ENCODE assay signal across 14 cellular contexts in genomic region chr17:45283711-45284110, GRCh38. TPM values are rescaled to one million over a fixed set of nuclear protein-coding genes. Genes with fewer than 3 reads are reported as not detected.
DNase-seq lines count a peak whose midpoint lies in the region; ATAC-seq, FAIRE-seq and TF ChIP-seq lines count a peak whose summit lies in the region.
"Had no signal": no experiment of that assay in that cellular context is flagged by ENCODE, and none has a peak within 500 bp of the region (broad histone marks: within the 10 kb centered on the region; RNA-seq: fewer than 3 reads in every experiment).

No MANE protein-coding gene starts in this region.

- no peaks in the 10 kb centered on the region for H3K27me3 ChIP-seq in keratinocyte (ENCODE audit: control insufficient read depth, extremely low read depth, insufficient read depth, low read length)
- H3K27me3 ChIP-seq: cardiac muscle cell, Peyer's patch, upper lobe of right lung had no signal

- peaks cover 21% of the 10 kb centered on the region for H3K4me1 Mint-ChIP-seq in activated T-cell treated with anti-CD3 and anti-CD28 coated beads, Interleukin-2, amount 50 U/mL, for 72 hours (ENCODE audit: low read depth)
- H3K4me1 Mint-ChIP-seq in activated CD8-positive, alpha-beta T cell treated with anti-CD3 and anti-CD28 coated beads, Interleukin-2, amount 10 ng/mL, durations not matched to agents 7 days and 5 days (ENCODE audit: low read depth): peaks cover 30% of the 10 kb centered on the region
- peaks cover 26% of the 10 kb centered on the region for H3K4me1 Mint-ChIP-seq in stimulated activated naive CD8-positive, alpha-beta T cell treated with anti-CD3 and anti-CD28 coated beads, Interleukin-15, amount 100 ng/mL, for 72 hours

- H4K20me1 ChIP-seq in keratinocyte (ENCODE audit: control insufficient read depth, extremely low read depth, insufficient read depth, low read length): no peaks in the 10 kb centered on the region

- peaks cover 20 to 30% of the 10 kb centered on the region in 2 donors for H3K36me3 Mint-ChIP-seq in activated T-cell treated with anti-CD3 and anti-CD28 coated beads, Interleukin-2, amount 50 U/mL, for 72 hours (ENCODE audit: insufficient read depth in 2 of 2)
- H3K36me3 Mint-ChIP-seq in activated CD8-positive, alpha-beta T cell treated with anti-CD3 and anti-CD28 coated beads, Interleukin-2, amount 10 ng/mL, durations not matched to agents 7 days and 5 days (ENCODE audit: low read depth): peaks cover 47% of the 10 kb centered on the region

- H3K36me3 ChIP-seq in keratinocyte (ENCODE audit: control insufficient read depth in 2 of 2, extremely low read depth in 1 of 2, insufficient read depth in 2 of 2, low read length in 2 of 2): peaks cover 32 to 55% of the 10 kb centered on the region in 2 experiments

- POLR2A ChIA-PET in activated CD8-positive, alpha-beta T cell treated with anti-CD3 and anti-CD28 coated beads, Interleukin-2, amount 10 ng/mL, durations not matched to agents 7 days and 5 days (lab: Charles Lee): interaction anchor here (1.0 kb wide), 1 partner anchor 33 kb away, joined by 4 read pairs; no protein-coding TSS in a partner anchor

- no peaks in the 10 kb centered on the region for H3K27me3 Mint-ChIP-seq in activated T-cell treated with anti-CD3 and anti-CD28 coated beads, Interleukin-2, amount 50 U/mL, for 72 hours (ENCODE audit: low read depth)
- no peaks in the 10 kb centered on the region for H3K27me3 Mint-ChIP-seq in activated CD8-positive, alpha-beta T cell treated with anti-CD3 and anti-CD28 coated beads, Interleukin-2, amount 10 ng/mL, durations not matched to agents 7 days and 5 days (ENCODE audit: low read depth)
- H3K27me3 Mint-ChIP-seq in stimulated activated naive CD8-positive, alpha-beta T cell treated with anti-CD3 and anti-CD28 coated beads, Interleukin-15, amount 100 ng/mL, for 72 hours: no peaks in the 10 kb centered on the region

- peak overlapping the region; percentile 67 for H3K27ac Mint-ChIP-seq in activated T-cell treated with anti-CD3 and anti-CD28 coated beads, Interleukin-2, amount 50 U/mL, for 72 hours
- peak overlapping the region; percentile 77 for H3K27ac Mint-ChIP-seq in activated CD8-positive, alpha-beta T cell treated with anti-CD3 and anti-CD28 coated beads, Interleukin-2, amount 10 ng/mL, durations not matched to agents 7 days and 5 days
- H3K27ac Mint-ChIP-seq in stimulated activated naive CD8-positive, alpha-beta T cell treated with anti-CD3 and anti-CD28 coated beads, Interleukin-15, amount 100 ng/mL, for 72 hours: peak overlapping the region; percentile 93 to 94

- no peak for TF ChIP-seq CTCF in keratinocyte (optimal IDR thresholded peaks at IDR 0.05 in 1 of 3, IDR thresholded peaks at IDR 0.05 in 1 of 3, conservative IDR thresholded peaks at IDR 0.05 in 1 of 3; ENCODE audit: extremely low read depth in 1 of 3, insufficient read depth in 2 of 3, low read length in 3 of 3)

- no peak overlapping the region for H3K4me2 ChIP-seq in keratinocyte (ENCODE audit: control insufficient read depth, extremely low read depth, insufficient read depth, low read depth, low read length)

- peaks cover 13% of the 10 kb centered on the region for H3K4me1 ChIP-seq in keratinocyte (ENCODE audit: control insufficient read depth, extremely low read depth, insufficient read depth, low read length)

- dilution Hi-C loops in keratinocyte (cut with MboI; ENCODE audit: extremely low pct_ligation_motif_present, low sequenced_read_pairs): no loop called here

- H3K9me3 Mint-ChIP-seq in activated T-cell treated with anti-CD3 and anti-CD28 coated beads, Interleukin-2, amount 50 U/mL, for 72 hours: no peaks in the 10 kb centered on the region
- H3K9me3 Mint-ChIP-seq in activated CD8-positive, alpha-beta T cell treated with anti-CD3 and anti-CD28 coated beads, Interleukin-2, amount 10 ng/mL, durations not matched to agents 7 days and 5 days (ENCODE audit: insufficient read depth): no peaks in the 10 kb centered on the region
- no peaks in the 10 kb centered on the region for H3K9me3 Mint-ChIP-seq in stimulated activated naive CD8-positive, alpha-beta T cell treated with anti-CD3 and anti-CD28 coated beads, Interleukin-15, amount 100 ng/mL, for 72 hours

- CTCF ChIA-PET in activated CD8-positive, alpha-beta T cell treated with anti-CD3 and anti-CD28 coated beads, Interleukin-2, amount 10 ng/mL, durations not matched to agents 7 days and 5 days (lab: Charles Lee): interaction anchor here (0.9 to 4.4 kb wide), 7 partner anchors 28 to 135 kb away, joined by 3 to 25 read pairs (median 6); partner anchors contain the start of genes HEXIM1 and MAP3K14

- H2AFZ ChIP-seq in keratinocyte (ENCODE audit: control insufficient read depth, low read length): no peak overlapping the region

- no peak overlapping the region for H3K4me3 Mint-ChIP-seq in activated T-cell treated with anti-CD3 and anti-CD28 coated beads, Interleukin-2, amount 50 U/mL, for 72 hours
- H3K4me3 Mint-ChIP-seq in activated CD8-positive, alpha-beta T cell treated with anti-CD3 and anti-CD28 coated beads, Interleukin-2, amount 10 ng/mL, durations not matched to agents 7 days and 5 days: no peak overlapping the region
- H3K4me3 Mint-ChIP-seq in stimulated activated naive CD8-positive, alpha-beta T cell treated with anti-CD3 and anti-CD28 coated beads, Interleukin-15, amount 100 ng/mL, for 72 hours: no peak overlapping the region

- peak overlapping the region; percentile 24 for H3K27ac ChIP-seq in keratinocyte (ENCODE audit: control insufficient read depth, insufficient read depth, low read length)

- H3K79me2 ChIP-seq in keratinocyte (ENCODE audit: control insufficient read depth, insufficient read depth, low read length): peaks cover 8% of the 10 kb centered on the region

- H3K9ac ChIP-seq in keratinocyte (ENCODE audit: control insufficient read depth, extremely low read depth, insufficient read depth, low read length): peak overlapping the region; percentile 2

- no peak overlapping the region for H3K4me3 ChIP-seq in keratinocyte (ENCODE audit: control insufficient read depth in 2 of 3, extremely low read depth in 1 of 3, insufficient read depth in 2 of 3, low read depth in 1 of 3, low read length in 3 of 3)
- H3K4me3 ChIP-seq: cardiac muscle cell, Peyer's patch, upper lobe of right lung had no signal

- no peak for FAIRE-seq in keratinocyte (lab: Jason Lieb, UNC)
- FAIRE-seq: H1 had no signal

- peak in 1 of 2 donors; percentile 9 for ATAC-seq in activated T-cell treated with anti-CD3 and anti-CD28 coated beads, Interleukin-2, amount 50 U/mL, for 72 hours (replicated peaks in 1 of 2)
- no peak for ATAC-seq in activated CD8-positive, alpha-beta T cell treated with anti-CD3 and anti-CD28 coated beads, Interleukin-2, amount 10 ng/mL, durations not matched to agents 7 days and 5 days
- peak; percentile 15 for ATAC-seq in stimulated activated naive CD8-positive, alpha-beta T cell treated with anti-CD3 and anti-CD28 coated beads, Interleukin-15, amount 100 ng/mL, for 72 hours
- ATAC-seq in GM19395 (IDR thresholded peaks at IDR 0.05; ENCODE audit: unreplicated experiment): no peak

- DNase-seq in activated T-cell treated with anti-CD3 and anti-CD28 coated beads, Interleukin-2, amount 50 U/mL, for 72 hours: no peak
- DNase-seq in activated T-cell treated with anti-CD3 and anti-CD28 coated beads, Interleukin-2, amount 50 U/mL, for 48 hours: no peak
- no peak for DNase-seq in activated CD8-positive, alpha-beta T cell treated with anti-CD3 and anti-CD28 coated beads, Interleukin-2, amount 10 ng/mL, durations not matched to agents 7 days and 5 days
- no peak for DNase-seq in keratinocyte (ENCODE audit: low read depth, low spot score)
- no peak for DNase-seq in stimulated activated naive CD8-positive, alpha-beta T cell treated with anti-CD3 and anti-CD28 coated beads, Interleukin-15, amount 100 ng/mL, for 72 hours
- DNase-seq in NCI-H1694 (lab: John Stamatoyannopoulos, UW): no peak
- DNase-seq in glomerular visceral epithelial cell (ENCODE audit: extremely low spot score): no peak
- DNase-seq: NCI-H446 had no signal

- H3K9me1 ChIP-seq in keratinocyte (ENCODE audit: control insufficient read depth, extremely low read depth, insufficient read depth, low read length): no peaks in the 10 kb centered on the region

- no peaks in the 10 kb centered on the region for H3K9me3 ChIP-seq in keratinocyte (ENCODE audit: control insufficient read depth, low read depth, low read length)
- H3K9me3 ChIP-seq: Peyer's patch, upper lobe of right lung had no signal

RNA-seq across cellular contexts. Expression of gene SPATA32, which starts 21.8 kb away (rescaled TPM):
- total RNA-seq in activated T-cell treated with anti-CD3 and anti-CD28 coated beads, Interleukin-2, amount 50 U/mL, for 72 hours: 1 to 10 TPM; 1.4 to 1.7 TPM
- under 1 TPM; 0.52 to 0.55 TPM for total RNA-seq in activated CD8-positive, alpha-beta T cell treated with anti-CD3 and anti-CD28 coated beads, Interleukin-2, amount 10 ng/mL, durations not matched to agents 7 days and 5 days
- 0.05 TPM in 1 of 3 replicates, not detected in the others for polyA plus RNA-seq in keratinocyte
- polyA plus RNA-seq in keratinocyte (2011; ENCODE audit: low read depth): not detected
- not detected in 2 replicates for polyA plus RNA-seq in keratinocyte (2011; cell fraction: cytosol; rRNA removed)
- polyA plus RNA-seq in keratinocyte (2011; cell fraction: nucleus; rRNA removed): 0.07 TPM in 1 of 2 replicates, not detected in the other
- polyA plus RNA-seq in keratinocyte (2012; ENCODE audit: low replicate concordance): not detected in 2 replicates
- not detected in 3 replicates for polyA minus RNA-seq in keratinocyte
- polyA minus RNA-seq in keratinocyte (2011; cell fraction: cytosol; rRNA and poly(A)+ RNA removed): not detected
- polyA minus RNA-seq in keratinocyte (2011; cell fraction: nucleus; rRNA and poly(A)+ RNA removed): not detected in 2 replicates
- total RNA-seq: H1, myocyte, Peyer's patch, upper lobe of right lung had no signal
- polyA plus RNA-seq: cardiac muscle cell had no signal

RNA-seq across cellular contexts. Expression of gene MAP3K14, which starts 33.1 kb away (rescaled TPM):
- total RNA-seq in activated T-cell treated with anti-CD3 and anti-CD28 coated beads, Interleukin-2, amount 50 U/mL, for 72 hours: 10 to 100 TPM; 71.8 to 78.0 TPM
- 10 to 100 TPM; 17.5 to 23.8 TPM for total RNA-seq in activated CD8-positive, alpha-beta T cell treated with anti-CD3 and anti-CD28 coated beads, Interleukin-2, amount 10 ng/mL, durations not matched to agents 7 days and 5 days
- 6.5 to 8.3 TPM (median 7.1 TPM) in 3 replicates for polyA plus RNA-seq in keratinocyte
- polyA plus RNA-seq in keratinocyte (2011; ENCODE audit: low read depth): 2.8 TPM
- polyA plus RNA-seq in keratinocyte (2011; cell fraction: cytosol; rRNA removed): 3.2 and 4.9 TPM in 2 replicates
- 16.6 and 20.8 TPM in 2 replicates for polyA plus RNA-seq in keratinocyte (2011; cell fraction: nucleus; rRNA removed)
- polyA plus RNA-seq in keratinocyte (2012; ENCODE audit: low replicate concordance): 3.3 and 5.9 TPM in 2 replicates
- polyA minus RNA-seq in keratinocyte: 5.0 to 7.3 TPM (median 6.0 TPM) in 3 replicates
- 2.5 TPM for polyA minus RNA-seq in keratinocyte (2011; cell fraction: cytosol; rRNA and poly(A)+ RNA removed)
- polyA minus RNA-seq in keratinocyte (2011; cell fraction: nucleus; rRNA and poly(A)+ RNA removed): 7.8 and 10.7 TPM in 2 replicates
